17 cellular contexts compared by ENCODE assay signal in genomic region chr3:149163066-149163465, GRCh38. TPM values are rescaled to one million over a fixed set of nuclear protein-coding genes. Genes with fewer than 3 reads are reported as not detected.
A peak's percentile ranks its signal among the peaks of the same experiment; 100 is the strongest.
DNase-seq lines count a peak whose midpoint lies in the region; ATAC-seq and TF ChIP-seq lines count a peak whose summit lies in the region.
"Had no signal": no experiment of that assay in that cellular context is flagged by ENCODE, and none has a peak within 500 bp of the region (broad histone marks: within the 10 kb centered on the region; RNA-seq: fewer than 3 reads in every experiment).

No MANE protein-coding gene starts in this region.

- no peaks in the 10 kb centered on the region for H3K27me3 Mint-ChIP-seq in activated CD8-positive, alpha-beta T cell treated with anti-CD3 and anti-CD28 coated beads, Interleukin-2, amount 10 ng/mL, durations not matched to agents 7 days and 5 days (ENCODE audit: low read depth)
- H3K27me3 Mint-ChIP-seq: IgD-negative memory B cell had no signal

- POLR2A ChIA-PET in activated CD8-positive, alpha-beta T cell treated with anti-CD3 and anti-CD28 coated beads, Interleukin-2, amount 10 ng/mL, durations not matched to agents 7 days and 5 days (lab: Charles Lee): interaction anchor here (0.6 kb wide), 1 partner anchor 33 kb away, joined by 3 read pairs; no protein-coding TSS in a partner anchor

- H3K9me2 ChIP-seq in Karpas-422 (replicated peaks; ENCODE audit: insufficient read depth, low read length): no peaks in the 10 kb centered on the region

- H4K20me1 ChIP-seq in Karpas-422 (ENCODE audit: insufficient read depth, low read depth, low read length): no peaks in the 10 kb centered on the region

- H3K4me3 Mint-ChIP-seq in activated CD8-positive, alpha-beta T cell treated with anti-CD3 and anti-CD28 coated beads, Interleukin-2, amount 10 ng/mL, durations not matched to agents 7 days and 5 days: no peak overlapping the region
- H3K4me3 Mint-ChIP-seq: IgD-negative memory B cell had no signal

- peaks cover 53% of the 10 kb centered on the region for H3K36me3 Mint-ChIP-seq in activated CD8-positive, alpha-beta T cell treated with anti-CD3 and anti-CD28 coated beads, Interleukin-2, amount 10 ng/mL, durations not matched to agents 7 days and 5 days (ENCODE audit: low read depth)

- no peaks in the 10 kb centered on the region for H3K9me3 ChIP-seq in Karpas-422 (ENCODE audit: low read length)

- TF ChIP-seq CTCF in HL-60 (IDR thresholded peaks at IDR 0.05; ENCODE audit: insufficient read depth, low read length): no peak

- DNase-seq in GF-D8 (lab: John Stamatoyannopoulos, UW) (peak; percentile 49), HL-60 (ENCODE audit: low read depth in 1 of 2, low spot score in 1 of 2) (peak in 1 of 2 experiments; percentile 65), MV-4-11 (lab: John Stamatoyannopoulos, UW) (peak; percentile 13), Karpas-422 (no peak), LoVo (ENCODE audit: low spot score) (no peak), epidermal melanocyte (ENCODE audit: insufficient read length, low spot score) (no peak)
- no peak for DNase-seq in activated CD8-positive, alpha-beta T cell treated with anti-CD3 and anti-CD28 coated beads, Interleukin-2, amount 10 ng/mL, durations not matched to agents 7 days and 5 days
- DNase-seq: EL, H7, NCI-H146, NCI-H345, NCI-H69, SHP77 had no signal

- H3K36me3 ChIP-seq in Karpas-422 (ENCODE audit: insufficient read depth, low read length): peaks cover 81% of the 10 kb centered on the region

- H3K27ac ChIP-seq in HL-60 (replicated peaks) (peak overlapping the region; percentile 34), Karpas-422 (ENCODE audit: low read length) (no peak overlapping the region)

- peaks cover 8% of the 10 kb centered on the region for H3K4me1 Mint-ChIP-seq in activated CD8-positive, alpha-beta T cell treated with anti-CD3 and anti-CD28 coated beads, Interleukin-2, amount 10 ng/mL, durations not matched to agents 7 days and 5 days (ENCODE audit: low read depth)

- H2AFZ ChIP-seq in Karpas-422 (ENCODE audit: low read length): no peak overlapping the region

- H3K9me3 Mint-ChIP-seq in activated CD8-positive, alpha-beta T cell treated with anti-CD3 and anti-CD28 coated beads, Interleukin-2, amount 10 ng/mL, durations not matched to agents 7 days and 5 days (ENCODE audit: insufficient read depth): no peaks in the 10 kb centered on the region
- H3K9me3 Mint-ChIP-seq: IgD-negative memory B cell had no signal

- H3K27me3 ChIP-seq in HL-60 (ENCODE audit: insufficient read depth, poor library complexity, severe bottlenecking) (no peaks in the 10 kb centered on the region), Karpas-422 (ENCODE audit: low read length) (no peaks in the 10 kb centered on the region)

- no peak overlapping the region for H3K4me2 ChIP-seq in Karpas-422 (ENCODE audit: low read depth, low read length, poor library complexity, severe bottlenecking)

- H3K9ac ChIP-seq in Karpas-422 (ENCODE audit: low read length): no peak overlapping the region

- H3K27ac Mint-ChIP-seq in activated CD8-positive, alpha-beta T cell treated with anti-CD3 and anti-CD28 coated beads, Interleukin-2, amount 10 ng/mL, durations not matched to agents 7 days and 5 days: no peak overlapping the region
- H3K27ac Mint-ChIP-seq: IgD-negative memory B cell had no signal

- H3K79me2 ChIP-seq in Karpas-422 (ENCODE audit: low read length): 0 out of 2 replicates have a peak, but pooled peaks cover 2% of the 10 kb centered on the region

- no peak overlapping the region for H3K4me3 ChIP-seq in HL-60 (replicated peaks; ENCODE audit: insufficient read depth, low read length)
- no peak overlapping the region for H3K4me3 ChIP-seq in Karpas-422 (ENCODE audit: low read length)

- ATAC-seq in activated CD8-positive, alpha-beta T cell treated with anti-CD3 and anti-CD28 coated beads, Interleukin-2, amount 10 ng/mL, durations not matched to agents 7 days and 5 days: peak; percentile 55
- ATAC-seq: Panc1 had no signal

- CTCF ChIA-PET in activated CD8-positive, alpha-beta T cell treated with anti-CD3 and anti-CD28 coated beads, Interleukin-2, amount 10 ng/mL, durations not matched to agents 7 days and 5 days (lab: Charles Lee): no interaction called here

- H3K4me1 ChIP-seq in Karpas-422 (ENCODE audit: low read length): peaks cover 13% of the 10 kb centered on the region

RNA-seq across cellular contexts. Expression of gene HPS3, which starts 33.6 kb away (rescaled TPM):
- 10 to 100 TPM; 26.8 to 29.0 TPM for total RNA-seq in activated CD8-positive, alpha-beta T cell treated with anti-CD3 and anti-CD28 coated beads, Interleukin-2, amount 10 ng/mL, durations not matched to agents 7 days and 5 days
- total RNA-seq in Karpas-422 (2014; rRNA removed; shearing (Covaris generic); ENCODE audit: low replicate concordance): 38.5 and 62.5 TPM in 2 replicates

RNA-seq across cellular contexts. Expression of gene CP, which starts 58.6 kb away (rescaled TPM):
- not detected for total RNA-seq in activated CD8-positive, alpha-beta T cell treated with anti-CD3 and anti-CD28 coated beads, Interleukin-2, amount 10 ng/mL, durations not matched to agents 7 days and 5 days
- not detected in 2 replicates for total RNA-seq in Karpas-422 (2014; rRNA removed; shearing (Covaris generic); ENCODE audit: low replicate concordance)
- total RNA-seq: HT-29; T-helper 2 cell treated with Interferon-gamma antibody and Interleukin-4, amounts not matched to agents 100 ng/mL and 5 ng/mL, for 36 hours had no signal

Comparison
In these comparisons a context has a peak if more than half of its experiments do, and no peak if none do; other contexts are left out.
1. DNase-seq: peak in GF-D8 (single experiment) and MV-4-11 (single experiment); none in activated CD8-positive, alpha-beta T cell treated with anti-CD3 and anti-CD28 coated beads, Interleukin-2, amount 10 ng/mL, durations not matched to agents 7 days and 5 days (single experiment), Karpas-422 (single experiment), LoVo (single experiment) and epidermal melanocyte (single experiment).